Comparison of ENCODE assay signal across 16 cellular contexts in genomic region chr11:18332302-18332701, GRCh38. TPM values are rescaled to one million over a fixed set of nuclear protein-coding genes. Genes with fewer than 3 reads are reported as not detected.
A peak's percentile ranks its signal among the peaks of the same experiment; 100 is the strongest.
DNase-seq lines count a peak whose midpoint lies in the region; ATAC-seq and TF ChIP-seq lines count a peak whose summit lies in the region.
"Had no signal": no experiment of that assay in that cellular context is flagged by ENCODE, and none has a peak within 500 bp of the region (broad histone marks: within the 10 kb centered on the region; RNA-seq: fewer than 3 reads in every experiment).

No MANE protein-coding gene starts in this region.

- no peaks in the 10 kb centered on the region for H3K9me3 ChIP-seq in Loucy (ENCODE audit: insufficient read depth, low read depth, low read length)
- H3K9me3 ChIP-seq: A549, heart right ventricle, neutrophil had no signal

- H3K4me3 Mint-ChIP-seq in activated CD4-positive, alpha-beta T cell treated with anti-CD3 and anti-CD28 coated beads, Interleukin-2, amount 10 ng/mL, durations not matched to agents 7 days and 5 days: peak overlapping the region; percentile 2
- H3K4me3 Mint-ChIP-seq in activated naive CD8-positive, alpha-beta T cell treated with anti-CD3 and anti-CD28 coated beads, Interleukin-2, amount 50 U/mL, for 24 hours: peak overlapping the region; percentile 2
- no peak overlapping the region for H3K4me3 Mint-ChIP-seq in natural killer cell
- H3K4me3 Mint-ChIP-seq: type B pancreatic cell had no signal

- H3K27me3 Mint-ChIP-seq in activated CD4-positive, alpha-beta T cell treated with anti-CD3 and anti-CD28 coated beads, Interleukin-2, amount 10 ng/mL, durations not matched to agents 7 days and 5 days: no peaks in the 10 kb centered on the region
- H3K27me3 Mint-ChIP-seq in activated naive CD8-positive, alpha-beta T cell treated with anti-CD3 and anti-CD28 coated beads, Interleukin-2, amount 50 U/mL, for 24 hours: no peaks in the 10 kb centered on the region
- H3K27me3 Mint-ChIP-seq in natural killer cell (ENCODE audit: low read depth in 2 of 2): no peaks in the 10 kb centered on the region
- H3K27me3 Mint-ChIP-seq: type B pancreatic cell had no signal

- DNase-seq in activated CD4-positive, alpha-beta T cell treated with anti-CD3 and anti-CD28 coated beads, Interleukin-2, amount 10 ng/mL, durations not matched to agents 7 days and 5 days: no peak
- no peak for DNase-seq in activated CD4-positive, alpha-beta T cell treated with anti-CD3 and anti-CD28 coated beads for 1 hour
- no peak for DNase-seq in activated naive CD8-positive, alpha-beta T cell treated with anti-CD3 and anti-CD28 coated beads, Interleukin-2, amount 50 U/mL, for 24 hours
- DNase-seq in natural killer cell: no peak
- DNase-seq in RWPE1 (ENCODE audit: low spot score): no peak
- DNase-seq in NCI-H1092 (lab: John Stamatoyannopoulos, UW): no peak
- DNase-seq: erythroblast, heart right ventricle, NCI-H1694 had no signal

- ATAC-seq in activated naive CD8-positive, alpha-beta T cell treated with anti-CD3 and anti-CD28 coated beads, Interleukin-2, amount 50 U/mL, for 24 hours: peak; percentile 66
- ATAC-seq in natural killer cell (peak in 2 of 3 donors; percentile 49 to 62), GM21786 (IDR thresholded peaks at IDR 0.05; ENCODE audit: unreplicated experiment) (no peak)
- ATAC-seq: A549, heart right ventricle had no signal

- peaks cover 44% of the 10 kb centered on the region for H3K79me2 ChIP-seq in Loucy (ENCODE audit: insufficient read depth, low read length)

- POLR2A ChIA-PET in activated CD4-positive, alpha-beta T cell treated with anti-CD3 and anti-CD28 coated beads, Interleukin-2, amount 10 ng/mL, durations not matched to agents 7 days and 5 days (lab: Charles Lee): no interaction called here
- POLR2A ChIA-PET in RWPE1 (lab: Yijun Ruan, JAX; ENCODE audit: low non-redundant PET): no interaction called here

- CTCF ChIA-PET in activated CD4-positive, alpha-beta T cell treated with anti-CD3 and anti-CD28 coated beads, Interleukin-2, amount 10 ng/mL, durations not matched to agents 7 days and 5 days (lab: Charles Lee): no interaction called here
- CTCF ChIA-PET in RWPE1 (lab: Yijun Ruan, JAX): no interaction called here

- no peak for TF ChIP-seq CTCF in Loucy (conservative IDR thresholded peaks at IDR 0.05; ENCODE audit: low read length)
- no peak for TF ChIP-seq CTCF in natural killer cell (IDR thresholded peaks at IDR 0.05)
- no peak for TF ChIP-seq CTCF in RWPE1 (conservative IDR thresholded peaks at IDR 0.05; ENCODE audit: low read depth)

- peaks cover 9% of the 10 kb centered on the region for H4K20me1 ChIP-seq in Loucy (ENCODE audit: insufficient read depth, low read length, poor library complexity, severe bottlenecking)

- 0 out of 2 replicates have a peak, but pooled peaks cover 2% of the 10 kb centered on the region for H3F3A ChIP-seq in Loucy (ENCODE audit: low read depth)

- no peak overlapping the region for H3K27ac ChIP-seq in RWPE1
- H3K27ac ChIP-seq: cardiac muscle cell, neutrophil had no signal

- H3K36me3 ChIP-seq in Loucy (ENCODE audit: insufficient read depth, low read length): peaks cover 50% of the 10 kb centered on the region

- peak overlapping the region; percentile 75 for H3K27ac Mint-ChIP-seq in activated CD4-positive, alpha-beta T cell treated with anti-CD3 and anti-CD28 coated beads, Interleukin-2, amount 10 ng/mL, durations not matched to agents 7 days and 5 days
- H3K27ac Mint-ChIP-seq in activated naive CD8-positive, alpha-beta T cell treated with anti-CD3 and anti-CD28 coated beads, Interleukin-2, amount 50 U/mL, for 24 hours: peak overlapping the region; percentile 54
- H3K27ac Mint-ChIP-seq in natural killer cell: peak overlapping the region; percentile 80 to 83
- H3K27ac Mint-ChIP-seq: type B pancreatic cell had no signal

- no peak overlapping the region for H2AFZ ChIP-seq in Loucy (ENCODE audit: low read length)

- peaks cover 65% of the 10 kb centered on the region for H3K4me1 Mint-ChIP-seq in activated CD4-positive, alpha-beta T cell treated with anti-CD3 and anti-CD28 coated beads, Interleukin-2, amount 10 ng/mL, durations not matched to agents 7 days and 5 days
- peaks cover 43% of the 10 kb centered on the region for H3K4me1 Mint-ChIP-seq in activated naive CD8-positive, alpha-beta T cell treated with anti-CD3 and anti-CD28 coated beads, Interleukin-2, amount 50 U/mL, for 24 hours
- peaks cover 36 to 37% of the 10 kb centered on the region in 2 donors for H3K4me1 Mint-ChIP-seq in natural killer cell

- intact Hi-C loops in natural killer cell (cut with micrococcal nuclease): no loop called here

- peak overlapping the region; percentile 23 for H3K9ac ChIP-seq in Loucy (ENCODE audit: low read depth, low read length, poor library complexity, severe bottlenecking)

- H3K4me3 ChIP-seq in Loucy (ENCODE audit: low read length, poor library complexity, severe bottlenecking): no peak overlapping the region
- H3K4me3 ChIP-seq: A549, cardiac muscle cell, heart right ventricle, skin epidermis had no signal

- no peaks in the 10 kb centered on the region for H3K27me3 ChIP-seq in Loucy (ENCODE audit: insufficient read depth, low read length, poor library complexity, severe bottlenecking)
- H3K27me3 ChIP-seq: cardiac muscle cell, heart right ventricle, neutrophil had no signal

- H3K4me2 ChIP-seq in Loucy (ENCODE audit: low read depth, low read length, poor library complexity, severe bottlenecking): peak overlapping the region; percentile 34
- H3K4me2 ChIP-seq: A549 had no signal

- H3K9me3 Mint-ChIP-seq in activated CD4-positive, alpha-beta T cell treated with anti-CD3 and anti-CD28 coated beads, Interleukin-2, amount 10 ng/mL, durations not matched to agents 7 days and 5 days: no peaks in the 10 kb centered on the region
- no peaks in the 10 kb centered on the region for H3K9me3 Mint-ChIP-seq in activated naive CD8-positive, alpha-beta T cell treated with anti-CD3 and anti-CD28 coated beads, Interleukin-2, amount 50 U/mL, for 24 hours
- H3K9me3 Mint-ChIP-seq in natural killer cell: no peaks in the 10 kb centered on the region
- H3K9me3 Mint-ChIP-seq: type B pancreatic cell had no signal

- H3K4me1 ChIP-seq in Loucy (ENCODE audit: insufficient read depth, low read length, poor library complexity, severe bottlenecking): peaks cover 25% of the 10 kb centered on the region

- peaks cover 62% of the 10 kb centered on the region for H3K36me3 Mint-ChIP-seq in activated CD4-positive, alpha-beta T cell treated with anti-CD3 and anti-CD28 coated beads, Interleukin-2, amount 10 ng/mL, durations not matched to agents 7 days and 5 days (ENCODE audit: low read depth)
- H3K36me3 Mint-ChIP-seq in activated naive CD8-positive, alpha-beta T cell treated with anti-CD3 and anti-CD28 coated beads, Interleukin-2, amount 50 U/mL, for 24 hours (ENCODE audit: low read depth): peaks cover 48% of the 10 kb centered on the region
- peaks cover 7% of the 10 kb centered on the region for H3K36me3 Mint-ChIP-seq in natural killer cell

- H3K9me2 ChIP-seq in Loucy (replicated peaks; ENCODE audit: low read depth, low read length): no peaks in the 10 kb centered on the region

RNA-seq across cellular contexts. Expression of gene GTF2H1, which starts 9.9 kb away (rescaled TPM):
- 10 to 100 TPM; 50.6 to 57.6 TPM for total RNA-seq in activated CD4-positive, alpha-beta T cell treated with anti-CD3 and anti-CD28 coated beads, Interleukin-2, amount 10 ng/mL, durations not matched to agents 7 days and 5 days
- total RNA-seq in natural killer cell: 10 to 100 TPM; 18.4 to 31.5 (median 22.4) TPM

RNA-seq across cellular contexts. Expression of gene HPS5, which starts 10.4 kb away (rescaled TPM):
- total RNA-seq in activated CD4-positive, alpha-beta T cell treated with anti-CD3 and anti-CD28 coated beads, Interleukin-2, amount 10 ng/mL, durations not matched to agents 7 days and 5 days: 10 to 100 TPM; 17.6 TPM
- 10 to 100 TPM; 11.5 to 14.5 (median 14.0) TPM for total RNA-seq in natural killer cell
